In the genomic region with DNA sequence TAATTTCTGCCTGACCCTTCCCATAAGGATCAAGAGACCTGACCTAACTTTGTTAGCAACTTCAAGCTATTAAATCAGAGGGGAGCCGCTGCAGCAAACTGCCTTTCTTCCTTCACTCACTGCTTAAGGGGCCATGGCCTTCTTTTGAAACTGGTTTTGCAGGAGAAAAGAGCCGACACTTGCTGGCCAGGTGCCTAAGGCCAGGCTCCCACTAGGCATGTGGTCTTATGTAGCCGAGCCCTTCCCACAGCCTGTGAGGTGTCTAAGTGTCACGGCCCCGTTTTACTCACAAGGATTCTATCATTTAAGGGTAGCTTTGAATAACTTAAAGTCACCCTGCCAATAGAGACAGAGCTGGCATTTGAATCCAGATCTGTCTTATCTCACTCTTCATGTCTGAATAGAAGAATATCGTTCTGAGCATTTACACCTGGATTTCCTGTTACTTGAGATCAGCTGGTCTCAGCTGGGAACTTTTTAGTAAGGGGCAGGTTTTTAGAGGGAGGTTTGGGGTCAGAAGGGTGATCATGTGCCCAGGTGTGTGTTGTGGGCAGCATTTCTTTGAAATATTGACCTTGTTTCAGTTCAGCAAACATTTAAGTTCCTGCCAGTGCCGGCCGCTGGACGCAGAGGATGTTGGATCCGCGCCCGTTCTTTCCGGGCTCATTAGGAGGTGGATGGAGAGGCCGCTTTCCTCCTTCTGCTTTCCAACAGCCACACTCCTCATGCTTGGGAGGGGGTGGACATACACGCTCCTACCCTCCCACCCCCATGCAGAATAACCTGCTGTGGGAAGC, we compare ENCODE assay signal across 14 cellular contexts.
DNase-seq lines count a peak whose midpoint lies in the region; TF ChIP-seq lines count a peak whose summit lies in the region.
"Had no signal": no experiment of that assay in that cellular context is flagged by ENCODE, and none has a peak within 500 bp of the region (broad histone marks: within the 10 kb centered on the region; RNA-seq: fewer than 3 reads in every experiment).

No MANE protein-coding gene starts in this region.

- intact Hi-C loops in esophagus muscularis mucosa (cut with DNase I): no loop called here
- intact Hi-C loops in activated CD4-positive, alpha-beta T cell treated with anti-CD3 and anti-CD28 coated beads, Interleukin-2, amount 10 ng/mL, durations not matched to agents 24 days and 14 days (cut with micrococcal nuclease): no loop called here
- intact Hi-C loops in activated CD4-positive, alpha-beta memory T cell treated with anti-CD3 and anti-CD28 coated beads for 36 hours (cut with micrococcal nuclease): no loop called here

- 31% methylated on average over 14 of the region's 15 CpGs for WGBS in esophagus muscularis mucosa

- H3K27ac Mint-ChIP-seq in neural progenitor cell: peak overlapping the region; percentile 19
- H3K27ac Mint-ChIP-seq in activated CD4-positive, alpha-beta T cell treated with anti-CD3 and anti-CD28 coated beads, Interleukin-2, amount 10 ng/mL, durations not matched to agents 24 days and 14 days: no peak overlapping the region
- no peak overlapping the region for H3K27ac Mint-ChIP-seq in activated CD4-positive, alpha-beta memory T cell treated with anti-CD3 and anti-CD28 coated beads for 36 hours

- no peaks in the 10 kb centered on the region for H4K20me1 ChIP-seq in neural progenitor cell (ENCODE audit: low read depth)
- H4K20me1 ChIP-seq: BLaER1 had no signal

- no peak for TF ChIP-seq POLR2A in esophagus muscularis mucosa (IDR thresholded peaks at IDR 0.05; ENCODE audit: low read depth)

- no peaks in the 10 kb centered on the region for H3K79me2 ChIP-seq in neural progenitor cell (ENCODE audit: low read depth)

- H3K9ac ChIP-seq in neural progenitor cell: no peak overlapping the region
- H3K9ac ChIP-seq: BLaER1 had no signal

- POLR2A ChIA-PET in activated CD4-positive, alpha-beta memory T cell treated with anti-CD3 and anti-CD28 coated beads for 36 hours (lab: Charles Lee): no interaction called here

- H3K4me1 Mint-ChIP-seq in neural progenitor cell: peaks cover 17% of the 10 kb centered on the region
- H3K4me1 Mint-ChIP-seq in activated CD4-positive, alpha-beta T cell treated with anti-CD3 and anti-CD28 coated beads, Interleukin-2, amount 10 ng/mL, durations not matched to agents 24 days and 14 days: peaks cover 24% of the 10 kb centered on the region
- H3K4me1 Mint-ChIP-seq in activated CD4-positive, alpha-beta memory T cell treated with anti-CD3 and anti-CD28 coated beads for 36 hours (ENCODE audit: low read depth): peaks cover 23% of the 10 kb centered on the region

- H3K4me3 Mint-ChIP-seq in neural progenitor cell: no peak overlapping the region
- H3K4me3 Mint-ChIP-seq in activated CD4-positive, alpha-beta T cell treated with anti-CD3 and anti-CD28 coated beads, Interleukin-2, amount 10 ng/mL, durations not matched to agents 24 days and 14 days: no peak overlapping the region
- H3K4me3 Mint-ChIP-seq in activated CD4-positive, alpha-beta memory T cell treated with anti-CD3 and anti-CD28 coated beads for 36 hours: no peak overlapping the region

- no peak overlapping the region for H3K4me2 ChIP-seq in neural progenitor cell
- H3K4me2 ChIP-seq: BLaER1 had no signal

- H3K9me3 ChIP-seq in esophagus muscularis mucosa (no peaks in the 10 kb centered on the region), neural progenitor cell (ENCODE audit: low read depth) (no peaks in the 10 kb centered on the region), WERI-Rb-1 (ENCODE audit: severe bottlenecking) (no peaks in the 10 kb centered on the region)
- H3K9me3 ChIP-seq: BLaER1 had no signal

- peaks cover 43% of the 10 kb centered on the region for H3K36me3 Mint-ChIP-seq in neural progenitor cell
- peaks cover 31% of the 10 kb centered on the region for H3K36me3 Mint-ChIP-seq in activated CD4-positive, alpha-beta T cell treated with anti-CD3 and anti-CD28 coated beads, Interleukin-2, amount 10 ng/mL, durations not matched to agents 24 days and 14 days (ENCODE audit: low read depth)
- H3K36me3 Mint-ChIP-seq in activated CD4-positive, alpha-beta memory T cell treated with anti-CD3 and anti-CD28 coated beads for 36 hours: peaks cover 48% of the 10 kb centered on the region

- peak; percentile 79 for DNase-seq in COLO668 (lab: John Stamatoyannopoulos, UW; ENCODE audit: unreplicated experiment)
- DNase-seq in NCI-H2196 (lab: John Stamatoyannopoulos, UW; ENCODE audit: unreplicated experiment): peak; percentile 78
- DNase-seq in esophagus muscularis mucosa (ENCODE audit: extremely low spot score): no peak
- DNase-seq in neural progenitor cell (ENCODE audit: low spot score): no peak
- DNase-seq in activated CD4-positive, alpha-beta T cell treated with anti-CD3 and anti-CD28 coated beads, Interleukin-2, amount 10 ng/mL, durations not matched to agents 24 days and 14 days: no peak
- no peak for DNase-seq in WERI-Rb-1
- DNase-seq in DMS114 treated with DMSO at 0.1 percent for 48 hours (lab: John Stamatoyannopoulos, UW; ENCODE audit: unreplicated experiment): no peak
- no peak for DNase-seq in activated CD4-positive, alpha-beta memory T cell treated with anti-CD3 and anti-CD28 coated beads for 36 hours
- DNase-seq: activated T-cell treated with anti-CD3 and anti-CD28 coated beads, Interleukin-2, amount 50 U/mL, for 1 hour; NCI-H1694 treated with DMSO at 0.1 percent for 48 hours; small intestine; stimulated activated naive CD4-positive, alpha-beta T cell treated with Interleukin-2 at 50 U/mL for 16 hours; T-helper 1 cell had no signal

- no peak overlapping the region for H2AFZ ChIP-seq in neural progenitor cell (replicated peaks)

- H3K27me3 ChIP-seq in esophagus muscularis mucosa (no peaks in the 10 kb centered on the region), neural progenitor cell (no peaks in the 10 kb centered on the region), WERI-Rb-1 (ENCODE audit: insufficient read depth, low read depth, severe bottlenecking) (no peaks in the 10 kb centered on the region)
- H3K27me3 ChIP-seq: BLaER1 had no signal

- H3K27me3 Mint-ChIP-seq in neural progenitor cell (ENCODE audit: insufficient read depth, low read depth): no peaks in the 10 kb centered on the region
- no peaks in the 10 kb centered on the region for H3K27me3 Mint-ChIP-seq in activated CD4-positive, alpha-beta T cell treated with anti-CD3 and anti-CD28 coated beads, Interleukin-2, amount 10 ng/mL, durations not matched to agents 24 days and 14 days
- no peaks in the 10 kb centered on the region for H3K27me3 Mint-ChIP-seq in activated CD4-positive, alpha-beta memory T cell treated with anti-CD3 and anti-CD28 coated beads for 36 hours

- no peak for TF ChIP-seq CTCF in esophagus muscularis mucosa (IDR thresholded peaks at IDR 0.05)
- TF ChIP-seq CTCF in neural progenitor cell (IDR thresholded peaks at IDR 0.05): no peak
- no peak for TF ChIP-seq CTCF in WERI-Rb-1 (IDR thresholded peaks at IDR 0.05; ENCODE audit: low read depth, low read length)

- peaks cover 15 to 69% (median 42%) of the 10 kb centered on the region in 4 donors for H3K36me3 ChIP-seq in esophagus muscularis mucosa
- H3K36me3 ChIP-seq in neural progenitor cell: no peaks in the 10 kb centered on the region
- peaks cover 12% of the 10 kb centered on the region for H3K36me3 ChIP-seq in WERI-Rb-1

- TF ChIP-seq EP300 in esophagus muscularis mucosa (IDR thresholded peaks at IDR 0.05): no peak

- H3F3A ChIP-seq in neural progenitor cell (ENCODE audit: low read depth): no peaks in the 10 kb centered on the region

- no peaks in the 10 kb centered on the region for H3K9me3 Mint-ChIP-seq in neural progenitor cell
- no peaks in the 10 kb centered on the region for H3K9me3 Mint-ChIP-seq in activated CD4-positive, alpha-beta T cell treated with anti-CD3 and anti-CD28 coated beads, Interleukin-2, amount 10 ng/mL, durations not matched to agents 24 days and 14 days
- no peaks in the 10 kb centered on the region for H3K9me3 Mint-ChIP-seq in activated CD4-positive, alpha-beta memory T cell treated with anti-CD3 and anti-CD28 coated beads for 36 hours

- H3K27ac ChIP-seq in esophagus muscularis mucosa (replicated peaks in 1 of 4) (peak overlapping the region; percentile 50 to 75 (median 60)), neural progenitor cell (no peak overlapping the region), WERI-Rb-1 (no peak overlapping the region)
- H3K27ac ChIP-seq: BLaER1 had no signal

- H3K4me1 ChIP-seq in esophagus muscularis mucosa (peaks cover 10 to 19% (median 17%) of the 10 kb centered on the region in 4 donors), neural progenitor cell (no peaks in the 10 kb centered on the region)

- H3K4me3 ChIP-seq in esophagus muscularis mucosa (peak overlapping the region; percentile 21 to 31 (median 24)), neural progenitor cell (no peak overlapping the region), WERI-Rb-1 (ENCODE audit: low read depth, low read length) (no peak overlapping the region)
- H3K4me3 ChIP-seq: BLaER1 had no signal

- CTCF ChIA-PET in activated CD4-positive, alpha-beta memory T cell treated with anti-CD3 and anti-CD28 coated beads for 36 hours (lab: Charles Lee): no interaction called here

Comparison
In these comparisons a context has a peak if more than half of its experiments do, and no peak if none do; other contexts are left out.
1. DNase-seq: peak in COLO668 (single experiment) and NCI-H2196 (single experiment); none in esophagus muscularis mucosa (single experiment), neural progenitor cell (single experiment), activated CD4-positive, alpha-beta T cell treated with anti-CD3 and anti-CD28 coated beads, Interleukin-2, amount 10 ng/mL, durations not matched to agents 24 days and 14 days (single experiment), WERI-Rb-1 (single experiment), DMS114 treated with DMSO at 0.1 percent for 48 hours (single experiment) and activated CD4-positive, alpha-beta memory T cell treated with anti-CD3 and anti-CD28 coated beads for 36 hours (single experiment).
2. H3K27ac ChIP-seq: peak in esophagus muscularis mucosa (4 of 4); none in neural progenitor cell (single experiment) and WERI-Rb-1 (single experiment).
3. H3K4me3 ChIP-seq: peak in esophagus muscularis mucosa (4 of 4); none in neural progenitor cell (single experiment) and WERI-Rb-1 (single experiment).